Comparison of ENCODE assay signal across 1 cellular context in genomic region chr7:97027427-97028234, GRCh38.
TF ChIP-seq lines count a peak whose summit lies in the region.

No MANE protein-coding gene starts in this region.

TF ChIP-seq in K562, 482 proteins besides CTCF, POLR2A, EP300 and RAD21 (continued from another document):
- peak; percentile 89 for TF ChIP-seq DEAF1 (CRISPR knock-in tag; IDR thresholded peaks at IDR 0.05)
- peak; percentile 96 for TF ChIP-seq STAG1 (CRISPR knock-in tag; IDR thresholded peaks at IDR 0.05; ENCODE audit: borderline replicate concordance)
- no peak for TF ChIP-seq CBFA2T2 (conservative IDR thresholded peaks at IDR 0.05)
- TF ChIP-seq MIER1 (IDR thresholded peaks at IDR 0.05; ENCODE audit: low read depth), result no peak
- no peak for TF ChIP-seq ZNF124 (CRISPR knock-in tag; IDR thresholded peaks at IDR 0.05)
- TF ChIP-seq E2F3 (CRISPR knock-in tag; IDR thresholded peaks at IDR 0.05), result no peak
- TF ChIP-seq HDGF (IDR thresholded peaks at IDR 0.05), result no peak
- 0 out of 2 replicates have a peak, but pooled peaks have one; percentile 42 for TF ChIP-seq CC2D1A (IDR thresholded peaks at IDR 0.05)
- 0 out of 2 replicates have a peak, but pooled peaks have one; percentile 14 for TF ChIP-seq CTBP1 (IDR thresholded peaks at IDR 0.05; ENCODE audit: borderline replicate concordance)
- TF ChIP-seq SP2 (IDR thresholded peaks at IDR 0.05; ENCODE audit: extremely low read depth, low read depth, low read length, poor library complexity, severe bottlenecking), result no peak
- no peak for TF ChIP-seq SRF (CRISPR knock-in tag; IDR thresholded peaks at IDR 0.05)
- 0 out of 2 replicates have a peak, but pooled peaks have one; percentile 29 for TF ChIP-seq CREM (IDR thresholded peaks at IDR 0.05; ENCODE audit: low read depth)
- no peak for TF ChIP-seq MTA2 (IDR thresholded peaks at IDR 0.05; ENCODE audit: low read depth)
- TF ChIP-seq ATF2 (CRISPR knock-in tag; IDR thresholded peaks at IDR 0.05), result no peak
- TF ChIP-seq FOSL1 (tag; conservative IDR thresholded peaks at IDR 0.05), result no peak
- TF ChIP-seq ZNF668 (CRISPR knock-in tag; IDR thresholded peaks at IDR 0.05), result no peak
- TF ChIP-seq JUND (IDR thresholded peaks at IDR 0.05; ENCODE audit: borderline replicate concordance, low read depth, low read length), result 0 out of 2 replicates have a peak, but pooled peaks have one; percentile 11
- TF ChIP-seq JUND (tag; IDR thresholded peaks at IDR 0.05; ENCODE audit: borderline replicate concordance, low read depth, low read length), result no peak
- TF ChIP-seq SP1 (CRISPR knock-in tag; IDR thresholded peaks at IDR 0.05), result peak; percentile 31; the same call in 1 of the 2 replicates
- TF ChIP-seq ID3 (CRISPR knock-in tag; IDR thresholded peaks at IDR 0.05), result no peak
- no peak for TF ChIP-seq ID3 (tag; IDR thresholded peaks at IDR 0.05)
- TF ChIP-seq KDM1A (IDR thresholded peaks at IDR 0.05), result no peak
- TF ChIP-seq RB1 (IDR thresholded peaks at IDR 0.05; ENCODE audit: low read depth), result peak; percentile 61; the same call in 1 of the 2 replicates
- TF ChIP-seq PPARD (CRISPR knock-in tag; IDR thresholded peaks at IDR 0.05), result no peak
- TF ChIP-seq, protein P1, sequence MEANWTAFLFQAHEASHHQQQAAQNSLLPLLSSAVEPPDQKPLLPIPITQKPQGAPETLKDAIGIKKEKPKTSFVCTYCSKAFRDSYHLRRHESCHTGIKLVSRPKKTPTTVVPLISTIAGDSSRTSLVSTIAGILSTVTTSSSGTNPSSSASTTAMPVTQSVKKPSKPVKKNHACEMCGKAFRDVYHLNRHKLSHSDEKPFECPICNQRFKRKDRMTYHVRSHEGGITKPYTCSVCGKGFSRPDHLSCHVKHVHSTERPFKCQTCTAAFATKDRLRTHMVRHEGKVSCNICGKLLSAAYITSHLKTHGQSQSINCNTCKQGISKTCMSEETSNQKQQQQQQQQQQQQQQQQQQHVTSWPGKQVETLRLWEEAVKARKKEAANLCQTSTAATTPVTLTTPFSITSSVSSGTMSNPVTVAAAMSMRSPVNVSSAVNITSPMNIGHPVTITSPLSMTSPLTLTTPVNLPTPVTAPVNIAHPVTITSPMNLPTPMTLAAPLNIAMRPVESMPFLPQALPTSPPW (CRISPR knock-in tag; IDR thresholded peaks at IDR 0.05), result peak; percentile 52; the same call in 1 of the 2 replicates
- no peak for TF ChIP-seq FOXO4 (CRISPR knock-in tag; IDR thresholded peaks at IDR 0.05)
- no peak for TF ChIP-seq TOE1 (IDR thresholded peaks at IDR 0.05; ENCODE audit: borderline replicate concordance)
- no peak for TF ChIP-seq TOE1 (CRISPR knock-in tag; IDR thresholded peaks at IDR 0.05; ENCODE audit: borderline replicate concordance, low read depth)
- TF ChIP-seq BMI1 (IDR thresholded peaks at IDR 0.05; ENCODE audit: low read length), result peak; percentile 31; the same call in 1 of the 2 replicates
- peak; percentile 84; the same call in 1 of the 2 replicates for TF ChIP-seq EZH2 (IDR thresholded peaks at IDR 0.05; ENCODE audit: borderline replicate concordance, low read depth, low read length)
- TF ChIP-seq SMC3 (conservative IDR thresholded peaks at IDR 0.05; ENCODE audit: insufficient read depth, low read depth, low read length), result peak; percentile 94
- TF ChIP-seq MAFK (IDR thresholded peaks at IDR 0.05; ENCODE audit: low read length), result no peak
- no peak for TF ChIP-seq ZNF316 (IDR thresholded peaks at IDR 0.05)
- TF ChIP-seq SPI1 (IDR thresholded peaks at IDR 0.05; ENCODE audit: borderline replicate concordance, low read depth, low read length), result peak; percentile 71; the same call in 1 of the 2 replicates
- TF ChIP-seq YY1 (IDR thresholded peaks at IDR 0.05; ENCODE audit: borderline replicate concordance in 1 of 3, control insufficient read depth in 1 of 3, extremely low read depth in 1 of 3, insufficient read depth in 3 of 3, insufficient read length in 1 of 3, insufficient replicate concordance in 2 of 3, low read depth in 1 of 3, low read length in 2 of 3), result peak in 1 of 3 experiments; percentile 18
- peak; percentile 59 for TF ChIP-seq CEBPB (tag; IDR thresholded peaks at IDR 0.05)
- TF ChIP-seq ETS2 (tag; IDR thresholded peaks at IDR 0.05; ENCODE audit: borderline replicate concordance, poor library complexity, severe bottlenecking), result no peak
- TF ChIP-seq RCOR1 (IDR thresholded peaks at IDR 0.05; ENCODE audit: borderline replicate concordance in 1 of 2, low read depth in 2 of 2, low read length in 2 of 2), result 0 out of 4 replicates have a peak, but pooled peaks of 1 of the 2 experiments have one; percentile 33
- TF ChIP-seq, protein P2, sequence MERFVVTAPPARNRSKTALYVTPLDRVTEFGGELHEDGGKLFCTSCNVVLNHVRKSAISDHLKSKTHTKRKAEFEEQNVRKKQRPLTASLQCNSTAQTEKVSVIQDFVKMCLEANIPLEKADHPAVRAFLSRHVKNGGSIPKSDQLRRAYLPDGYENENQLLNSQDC (CRISPR knock-in tag; IDR thresholded peaks at IDR 0.05), result no peak
- TF ChIP-seq MAZ (CRISPR knock-in tag; conservative IDR thresholded peaks at IDR 0.05 in 1 of 2, IDR thresholded peaks at IDR 0.05 in 1 of 2), result peak in 1 of 2 experiments; percentile 60; a peak in 2 of 4 replicates
- TF ChIP-seq, protein P3, sequence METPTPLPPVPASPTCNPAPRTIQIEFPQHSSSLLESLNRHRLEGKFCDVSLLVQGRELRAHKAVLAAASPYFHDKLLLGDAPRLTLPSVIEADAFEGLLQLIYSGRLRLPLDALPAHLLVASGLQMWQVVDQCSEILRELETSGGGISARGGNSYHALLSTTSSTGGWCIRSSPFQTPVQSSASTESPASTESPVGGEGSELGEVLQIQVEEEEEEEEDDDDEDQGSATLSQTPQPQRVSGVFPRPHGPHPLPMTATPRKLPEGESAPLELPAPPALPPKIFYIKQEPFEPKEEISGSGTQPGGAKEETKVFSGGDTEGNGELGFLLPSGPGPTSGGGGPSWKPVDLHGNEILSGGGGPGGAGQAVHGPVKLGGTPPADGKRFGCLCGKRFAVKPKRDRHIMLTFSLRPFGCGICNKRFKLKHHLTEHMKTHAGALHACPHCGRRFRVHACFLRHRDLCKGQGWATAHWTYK (CRISPR knock-in tag; IDR thresholded peaks at IDR 0.05), result no peak
- no peak for TF ChIP-seq ZNF644 (tag; IDR thresholded peaks at IDR 0.05; ENCODE audit: low read depth)
- no peak for TF ChIP-seq CBX3 (IDR thresholded peaks at IDR 0.05; ENCODE audit: borderline replicate concordance in 1 of 2, low read length in 2 of 2)
